In genomic region chr9:82161876-82162275, GRCh38 we compare ENCODE assay signal across 3 cellular contexts.
"Had no signal": no experiment of that assay in that cellular context is flagged by ENCODE, and none has a peak within 500 bp of the region (broad histone marks: within the 10 kb centered on the region; RNA-seq: fewer than 3 reads in every experiment).

No MANE protein-coding gene starts in this region.

- DNase-seq: GDM1, GF-D8 had no signal

- H3K4me3 ChIP-seq: GM12878 had no signal
